Comparison of ENCODE assay signal across 13 cellular contexts in genomic region chr3:29183346-29184087, GRCh38.
DNase-seq lines count a peak whose midpoint lies in the region; ATAC-seq and TF ChIP-seq lines count a peak whose summit lies in the region.
"Had no signal": no experiment of that assay in that cellular context is flagged by ENCODE, and none has a peak within 500 bp of the region (broad histone marks: within the 10 kb centered on the region; RNA-seq: fewer than 3 reads in every experiment).

No MANE protein-coding gene starts in this region.

- H3K27me3 Mint-ChIP-seq in activated T-cell treated with anti-CD3 and anti-CD28 coated beads, Interleukin-2, amount 50 U/mL, for 72 hours (ENCODE audit: low read depth): no peaks in the 10 kb centered on the region
- H3K27me3 Mint-ChIP-seq in stimulated activated naive CD8-positive, alpha-beta T cell treated with anti-CD3 and anti-CD28 coated beads, Interleukin-15, Interleukin-2, amounts not matched to agents 100 ng/mL and 50 ng/mL, for 24 hours: no peaks in the 10 kb centered on the region

- peak overlapping the region; percentile 23 to 58 for H3K4me3 Mint-ChIP-seq in activated T-cell treated with anti-CD3 and anti-CD28 coated beads, Interleukin-2, amount 50 U/mL, for 72 hours
- peak overlapping the region; percentile 21 for H3K4me3 Mint-ChIP-seq in stimulated activated naive CD8-positive, alpha-beta T cell treated with anti-CD3 and anti-CD28 coated beads, Interleukin-15, Interleukin-2, amounts not matched to agents 100 ng/mL and 50 ng/mL, for 24 hours

- ATAC-seq in activated T-cell treated with anti-CD3 and anti-CD28 coated beads, Interleukin-2, amount 50 U/mL, for 72 hours (replicated peaks in 1 of 2): peak; percentile 80 to 82
- ATAC-seq in Right ventricle myocardium inferior: no peak

- no peaks in the 10 kb centered on the region for H3K36me3 Mint-ChIP-seq in activated T-cell treated with anti-CD3 and anti-CD28 coated beads, Interleukin-2, amount 50 U/mL, for 72 hours (ENCODE audit: insufficient read depth in 2 of 2)
- H3K36me3 Mint-ChIP-seq in stimulated activated naive CD8-positive, alpha-beta T cell treated with anti-CD3 and anti-CD28 coated beads, Interleukin-15, Interleukin-2, amounts not matched to agents 100 ng/mL and 50 ng/mL, for 24 hours (ENCODE audit: low read depth): no peaks in the 10 kb centered on the region

- H3K4me3 ChIP-seq in fibroblast of mammary gland (ENCODE audit: control insufficient read depth, low read depth, low read length): no peak overlapping the region
- H3K4me3 ChIP-seq: BLaER1 had no signal

- H3K9me3 Mint-ChIP-seq in activated T-cell treated with anti-CD3 and anti-CD28 coated beads, Interleukin-2, amount 50 U/mL, for 72 hours: peaks cover 0 to 2% of the 10 kb centered on the region in 2 donors
- H3K9me3 Mint-ChIP-seq in stimulated activated naive CD8-positive, alpha-beta T cell treated with anti-CD3 and anti-CD28 coated beads, Interleukin-15, Interleukin-2, amounts not matched to agents 100 ng/mL and 50 ng/mL, for 24 hours: peaks cover 10% of the 10 kb centered on the region

- peaks cover 24% of the 10 kb centered on the region for H3K4me1 Mint-ChIP-seq in activated T-cell treated with anti-CD3 and anti-CD28 coated beads, Interleukin-2, amount 50 U/mL, for 72 hours (ENCODE audit: low read depth)
- peaks cover 44% of the 10 kb centered on the region for H3K4me1 Mint-ChIP-seq in stimulated activated naive CD8-positive, alpha-beta T cell treated with anti-CD3 and anti-CD28 coated beads, Interleukin-15, Interleukin-2, amounts not matched to agents 100 ng/mL and 50 ng/mL, for 24 hours (ENCODE audit: low read depth)

- peak overlapping the region; percentile 83 for H3K27ac Mint-ChIP-seq in activated T-cell treated with anti-CD3 and anti-CD28 coated beads, Interleukin-2, amount 50 U/mL, for 72 hours
- H3K27ac Mint-ChIP-seq in stimulated activated naive CD8-positive, alpha-beta T cell treated with anti-CD3 and anti-CD28 coated beads, Interleukin-15, Interleukin-2, amounts not matched to agents 100 ng/mL and 50 ng/mL, for 24 hours: peak overlapping the region; percentile 77

- TF ChIP-seq CTCF in fibroblast of mammary gland (conservative IDR thresholded peaks at IDR 0.05; ENCODE audit: control insufficient read depth, insufficient read depth, low read depth, low read length): no peak

- intact Hi-C loops in Right ventricle myocardium inferior (cut with DNase I): loop anchor here (10.0 kb wide), 1 partner anchor 61 kb away; no protein-coding TSS in a partner anchor

- peak; percentile 24 for DNase-seq in activated naive CD4-positive, alpha-beta T cell treated with Interleukin-2 at 50 U/mL for 16 hours
- no peak for DNase-seq in activated naive CD4-positive, alpha-beta T cell (lab: John Stamatoyannopoulos, UW)
- peak; percentile 21 to 30 for DNase-seq in activated T-cell treated with anti-CD3 and anti-CD28 coated beads, Interleukin-2, amount 50 U/mL, for 72 hours
- DNase-seq in fibroblast of mammary gland (ENCODE audit: low read depth) (peak; percentile 94), hippocampal formation (lab: John Stamatoyannopoulos, UW) (no peak), Right ventricle myocardium inferior (ENCODE audit: missing footprints) (no peak), H4 (ENCODE audit: low spot score) (no peak)
- DNase-seq: activated CD8-positive, alpha-beta memory T cell treated with anti-CD3 and anti-CD28 coated beads, Interleukin-2, amount 50 U/mL, for 48 hours; NCI-H1092; NCI-H774; retina had no signal

Comparison
In these comparisons a context has a peak if more than half of its experiments do, and no peak if none do; other contexts are left out.
1. DNase-seq: peak in activated naive CD4-positive, alpha-beta T cell treated with Interleukin-2 at 50 U/mL for 16 hours (single experiment), activated T-cell treated with anti-CD3 and anti-CD28 coated beads, Interleukin-2, amount 50 U/mL, for 72 hours (2 of 2) and fibroblast of mammary gland (single experiment); none in activated naive CD4-positive, alpha-beta T cell (0 of 4), hippocampal formation (0 of 2), Right ventricle myocardium inferior (single experiment) and H4 (single experiment).